Comparison of ENCODE assay signal across 8 cellular contexts in genomic region chr6:33271098-33271607, GRCh38. TPM values are rescaled to one million over a fixed set of nuclear protein-coding genes. Genes with fewer than 3 reads are reported as not detected.
DNase-seq lines count a peak whose midpoint lies in the region; ATAC-seq and TF ChIP-seq lines count a peak whose summit lies in the region.

No MANE protein-coding gene starts in this region.

- H3K36me3 Mint-ChIP-seq in activated T-helper 17 cell treated with anti-CD3 and anti-CD28 coated beads, Interleukin-2, amount 50 U/mL, for 72 hours (ENCODE audit: low read depth), result peaks cover 92% of the 10 kb centered on the region

- peak overlapping the region; percentile 96 for H3K27ac Mint-ChIP-seq in activated T-helper 17 cell treated with anti-CD3 and anti-CD28 coated beads, Interleukin-2, amount 50 U/mL, for 72 hours
- H3K27ac Mint-ChIP-seq in stimulated activated naive CD8-positive, alpha-beta T cell treated with anti-CD3 and anti-CD28 coated beads, Interleukin-15, amount 100 ng/mL, for 72 hours, result peak overlapping the region; percentile 99 to 100

- H3K4me3 ChIP-seq in DOHH2 (ENCODE audit: low read length), result peak overlapping the region; percentile 93
- H3K4me3 ChIP-seq in iPS-18a (ENCODE audit: low read length), result peak overlapping the region; percentile 78

- peaks cover 25% of the 10 kb centered on the region for H4K20me1 ChIP-seq in DOHH2 (ENCODE audit: control insufficient read depth, insufficient read depth, low read depth, low read length)

- peak; percentile 1 for ATAC-seq in HG03045 (IDR thresholded peaks at IDR 0.05; ENCODE audit: unreplicated experiment)
- ATAC-seq in activated T-helper 17 cell treated with anti-CD3 and anti-CD28 coated beads, Interleukin-2, amount 50 U/mL, for 72 hours (replicated peaks), result peak; percentile 1
- ATAC-seq in stimulated activated naive CD8-positive, alpha-beta T cell treated with anti-CD3 and anti-CD28 coated beads, Interleukin-15, amount 100 ng/mL, for 72 hours, result peak; percentile 20
- ATAC-seq in HG02798 (IDR thresholded peaks at IDR 0.05; ENCODE audit: poor library complexity, unreplicated experiment), result no peak

- H3K9me3 ChIP-seq in DOHH2 (ENCODE audit: control insufficient read depth, insufficient read depth, low read length) (no peaks in the 10 kb centered on the region), iPS-18a (ENCODE audit: control insufficient read depth, low read depth, low read length) (no peaks in the 10 kb centered on the region)

- H3K4me1 ChIP-seq in DOHH2 (ENCODE audit: control insufficient read depth, low read length) (peaks cover 37% of the 10 kb centered on the region), iPS-18a (ENCODE audit: control insufficient read depth, low read depth, low read length) (peaks cover 12% of the 10 kb centered on the region)

- peaks cover 34% of the 10 kb centered on the region for H3K4me1 Mint-ChIP-seq in activated T-helper 17 cell treated with anti-CD3 and anti-CD28 coated beads, Interleukin-2, amount 50 U/mL, for 72 hours
- peaks cover 53% of the 10 kb centered on the region for H3K4me1 Mint-ChIP-seq in stimulated activated naive CD8-positive, alpha-beta T cell treated with anti-CD3 and anti-CD28 coated beads, Interleukin-15, amount 100 ng/mL, for 72 hours

- H3K36me3 ChIP-seq in DOHH2 (ENCODE audit: control insufficient read depth, low read length) (peaks cover 86% of the 10 kb centered on the region), iPS-18a (ENCODE audit: control insufficient read depth, low read depth, low read length) (peaks cover 60% of the 10 kb centered on the region)

- peak overlapping the region; percentile 87 for H3K9ac ChIP-seq in iPS-18a (ENCODE audit: low read length)

- H3K27me3 ChIP-seq in DOHH2 (ENCODE audit: control insufficient read depth, low read length) (no peaks in the 10 kb centered on the region), iPS-18a (ENCODE audit: control insufficient read depth, insufficient read depth, low read length) (no peaks in the 10 kb centered on the region)

- peaks cover 42% of the 10 kb centered on the region for H3F3A ChIP-seq in DOHH2 (ENCODE audit: control insufficient read depth, insufficient read depth)

- no peaks in the 10 kb centered on the region for H3K27me3 Mint-ChIP-seq in activated T-helper 17 cell treated with anti-CD3 and anti-CD28 coated beads, Interleukin-2, amount 50 U/mL, for 72 hours
- no peaks in the 10 kb centered on the region for H3K27me3 Mint-ChIP-seq in stimulated activated naive CD8-positive, alpha-beta T cell treated with anti-CD3 and anti-CD28 coated beads, Interleukin-15, amount 100 ng/mL, for 72 hours

- peak overlapping the region; percentile 69 for H3K4me2 ChIP-seq in DOHH2 (ENCODE audit: low read length)

- H3K27ac ChIP-seq in DOHH2 (ENCODE audit: low read depth, low read length) (peak overlapping the region; percentile 80), iPS-18a (ENCODE audit: low read length) (peak overlapping the region; percentile 95)

- peaks cover 67% of the 10 kb centered on the region for H3K79me2 ChIP-seq in DOHH2 (ENCODE audit: control insufficient read depth, low read length)

- no peak for DNase-seq in stimulated activated naive CD8-positive, alpha-beta T cell treated with anti-CD3 and anti-CD28 coated beads, Interleukin-15, amount 100 ng/mL, for 72 hours
- no peak for DNase-seq in GM03348 (ENCODE audit: low spot score)
- DNase-seq in stimulated activated CD4-positive, alpha-beta T cell treated with anti-CD3 and anti-CD28 coated beads, Interleukin-12 subunit alpha, Interleukin-12 subunit beta, amount 100 ng/mL, for 4 hours, result no peak

- peak overlapping the region; percentile 88 for H3K4me3 Mint-ChIP-seq in activated T-helper 17 cell treated with anti-CD3 and anti-CD28 coated beads, Interleukin-2, amount 50 U/mL, for 72 hours
- peak overlapping the region; percentile 87 to 97 for H3K4me3 Mint-ChIP-seq in stimulated activated naive CD8-positive, alpha-beta T cell treated with anti-CD3 and anti-CD28 coated beads, Interleukin-15, amount 100 ng/mL, for 72 hours

- TF ChIP-seq CTCF in DOHH2 (IDR thresholded peaks at IDR 0.05; ENCODE audit: low read depth, low read length, poor library complexity, severe bottlenecking), result peak; percentile 36

- H3K9me3 Mint-ChIP-seq in activated T-helper 17 cell treated with anti-CD3 and anti-CD28 coated beads, Interleukin-2, amount 50 U/mL, for 72 hours, result no peaks in the 10 kb centered on the region
- H3K9me3 Mint-ChIP-seq in stimulated activated naive CD8-positive, alpha-beta T cell treated with anti-CD3 and anti-CD28 coated beads, Interleukin-15, amount 100 ng/mL, for 72 hours, result no peaks in the 10 kb centered on the region

- no peaks in the 10 kb centered on the region for H3K9me2 ChIP-seq in DOHH2 (replicated peaks; ENCODE audit: control insufficient read depth, low read length)

RNA-seq across cellular contexts. Expression of gene VPS52, which starts 0.5 kb away (rescaled TPM):
- 10 to 100 TPM; 42.5 to 43.2 TPM for total RNA-seq in activated T-helper 17 cell treated with anti-CD3 and anti-CD28 coated beads, Interleukin-2, amount 50 U/mL, for 72 hours

RNA-seq across cellular contexts. Expression of gene RPS18, which starts 0.7 kb away (rescaled TPM):
- 1,000 to 10,000 TPM; 3,349 to 4,633 TPM for total RNA-seq in activated T-helper 17 cell treated with anti-CD3 and anti-CD28 coated beads, Interleukin-2, amount 50 U/mL, for 72 hours

RNA-seq across cellular contexts. Expression of gene B3GALT4, which starts 5.8 kb away (rescaled TPM):
- 1 to 10 TPM; 4.0 to 5.8 TPM for total RNA-seq in activated T-helper 17 cell treated with anti-CD3 and anti-CD28 coated beads, Interleukin-2, amount 50 U/mL, for 72 hours

RNA-seq across cellular contexts. Expression of gene WDR46, which starts 17.9 kb away (rescaled TPM):
- 10 to 100 TPM; 51.2 to 98.7 TPM for total RNA-seq in activated T-helper 17 cell treated with anti-CD3 and anti-CD28 coated beads, Interleukin-2, amount 50 U/mL, for 72 hours

RNA-seq across cellular contexts. Expression of gene PFDN6, which starts 18.2 kb away (rescaled TPM):
- total RNA-seq in activated T-helper 17 cell treated with anti-CD3 and anti-CD28 coated beads, Interleukin-2, amount 50 U/mL, for 72 hours, result 10 to 100 TPM; 57.9 to 81.2 TPM
